Comparison of ENCODE assay signal across 1 cellular context in genomic region chr11:117098269-117099231, GRCh38.
A peak's percentile ranks its signal among the peaks of the same experiment; 100 is the strongest.
TF ChIP-seq lines count a peak whose summit lies in the region.

SIK3 (minus strand) TSS chr11:117098428; CDS start chr11:117098415, 13 bp downstream.

TF ChIP-seq in HEK293, 187 proteins besides CTCF, POLR2A, EP300 and RAD21 (continued from another document and continues in another):
- TF ChIP-seq ZBTB44 (tag by site-specific recombination; IDR thresholded peaks at IDR 0.05) (0 out of 2 replicates have a peak, but pooled peaks have one; percentile 7), ZNF624 (tag by site-specific recombination; IDR thresholded peaks at IDR 0.05) (no peak), ZNF10 (tag by site-specific recombination; IDR thresholded peaks at IDR 0.05) (0 out of 2 replicates have a peak, but pooled peaks have one; percentile 10), ZNF398 (tag by site-specific recombination; IDR thresholded peaks at IDR 0.05) (peak; percentile 71), ZNF274 (IDR thresholded peaks at IDR 0.05; ENCODE audit: low read length) (no peak), ZNF274 (tag by site-specific recombination; IDR thresholded peaks at IDR 0.05; ENCODE audit: borderline replicate concordance) (no peak), ZBTB1 (tag by site-specific recombination; IDR thresholded peaks at IDR 0.05) (no peak), ZNF214 (tag by site-specific recombination; IDR thresholded peaks at IDR 0.05; ENCODE audit: borderline replicate concordance) (no peak), ZNF350 (tag by site-specific recombination; IDR thresholded peaks at IDR 0.05) (no peak), ZNF138 (tag by site-specific recombination; IDR thresholded peaks at IDR 0.05; ENCODE audit: borderline replicate concordance) (no peak), ZNF654 (tag by site-specific recombination; IDR thresholded peaks at IDR 0.05; ENCODE audit: low read depth) (peak; percentile 9; the same call in 1 of the 2 replicates), SCRT1 (tag by site-specific recombination; IDR thresholded peaks at IDR 0.05; ENCODE audit: borderline replicate concordance) (no peak), ZNF48 (tag by site-specific recombination; IDR thresholded peaks at IDR 0.05) (no peak), ZNF248 (tag by site-specific recombination; IDR thresholded peaks at IDR 0.05) (no peak), ZNF76 (tag by site-specific recombination; IDR thresholded peaks at IDR 0.05; ENCODE audit: borderline replicate concordance, low read depth) (no peak), ZNF830 (tag by site-specific recombination; IDR thresholded peaks at IDR 0.05; ENCODE audit: low read depth) (no peak), ZFP69B (tag by site-specific recombination; IDR thresholded peaks at IDR 0.05) (peak; percentile 98), SP7 (tag by site-specific recombination; IDR thresholded peaks at IDR 0.05) (peak; percentile 66), TSHZ1 (tag by site-specific recombination; IDR thresholded peaks at IDR 0.05; ENCODE audit: borderline replicate concordance) (no peak), YY1 (tag by site-specific recombination; IDR thresholded peaks at IDR 0.05) (no peak), ZSCAN5A (tag by site-specific recombination; IDR thresholded peaks at IDR 0.05) (no peak), ZNF266 (tag by site-specific recombination; IDR thresholded peaks at IDR 0.05; ENCODE audit: low read depth) (no peak), ZNF501 (tag by site-specific recombination; IDR thresholded peaks at IDR 0.05) (peak; percentile 60; the same call in 1 of the 2 replicates), ZNF529 (tag by site-specific recombination; IDR thresholded peaks at IDR 0.05; ENCODE audit: insufficient replicate concordance) (no peak), SP2 (tag by site-specific recombination; IDR thresholded peaks at IDR 0.05) (peak; percentile 26), PRDM1 (tag by site-specific recombination; IDR thresholded peaks at IDR 0.05) (no peak), ZNF692 (tag by site-specific recombination; IDR thresholded peaks at IDR 0.05) (peak; percentile 98), ZNF23 (tag by site-specific recombination; IDR thresholded peaks at IDR 0.05; ENCODE audit: borderline replicate concordance) (no peak), ZNF202 (tag by site-specific recombination; IDR thresholded peaks at IDR 0.05; ENCODE audit: borderline replicate concordance) (no peak), ZNF280C (tag by site-specific recombination; IDR thresholded peaks at IDR 0.05) (no peak), PRDM2 (tag by site-specific recombination; IDR thresholded peaks at IDR 0.05; ENCODE audit: borderline replicate concordance) (no peak), ZNF24 (tag by site-specific recombination; IDR thresholded peaks at IDR 0.05) (peak; percentile 36; the same call in 1 of the 2 replicates), ZBTB10 (tag by site-specific recombination; IDR thresholded peaks at IDR 0.05) (peak; percentile 67; the same call in 1 of the 2 replicates), FEZF1 (tag by site-specific recombination; IDR thresholded peaks at IDR 0.05) (no peak), ZNF416 (tag by site-specific recombination; IDR thresholded peaks at IDR 0.05) (no peak), WT1 (tag by site-specific recombination; IDR thresholded peaks at IDR 0.05) (0 out of 2 replicates have a peak, but pooled peaks have one; percentile 12), SP3 (tag by site-specific recombination; IDR thresholded peaks at IDR 0.05) (peak; percentile 47), ZNF747 (tag by site-specific recombination; IDR thresholded peaks at IDR 0.05) (no peak)
